ENCODE assay signal across 33 cellular contexts in the genomic region with DNA sequence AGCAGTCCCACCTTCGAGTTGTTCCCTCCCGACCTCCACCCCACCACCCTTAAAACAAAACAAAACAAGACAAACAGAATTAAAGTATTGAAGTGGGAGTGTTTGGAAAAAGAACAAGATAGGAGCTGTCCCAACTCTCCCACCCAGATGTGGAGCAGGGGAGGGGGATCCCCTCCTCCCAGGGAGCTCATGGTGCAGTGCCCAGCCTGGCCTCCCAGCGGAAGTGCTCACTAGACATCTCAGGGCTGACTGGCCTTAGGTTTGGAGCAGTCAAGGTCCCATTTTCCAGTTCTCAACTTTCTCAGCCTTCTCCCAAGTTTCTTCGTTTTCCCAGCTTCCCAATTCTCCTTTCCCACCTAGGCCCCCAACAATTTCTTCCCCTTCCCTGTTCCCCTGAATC. TPM values are rescaled to one million over a fixed set of nuclear protein-coding genes. Genes with fewer than 3 reads are reported as not detected.
"Had no signal": no experiment of that assay in that cellular context is flagged by ENCODE, and none has a peak within 500 bp of the region (broad histone marks: within the 10 kb centered on the region; RNA-seq: fewer than 3 reads in every experiment).

No MANE protein-coding gene starts in this region.

- DNase-seq: effector memory CD4-positive, alpha-beta T cell; gastrocnemius medialis; heart right ventricle; hypothalamus; left cardiac atrium; left ventricle myocardium inferior; lower lobe of right lung; natural killer cell; occipital lobe; retina; right lobe of liver; spleen; stimulated activated CD4-positive, alpha-beta T cell treated with anti-CD3 and anti-CD28 coated beads, Interleukin-15, amount 100 ng/mL, for 24 hours; stimulated activated CD4-positive, alpha-beta T cell treated with anti-CD3 and anti-CD28 coated beads, Interleukin-1b, Interleukin-23, amount 100 ng/mL, for 48 hours; stimulated activated CD4-positive, alpha-beta T cell treated with anti-CD3 and anti-CD28 coated beads, Interleukin-4, amount 100 ng/mL, for 24 hours; stimulated activated naive CD4-positive, alpha-beta T cell; stomach; substantia nigra; transverse colon had no signal

- H3K4me3 Mint-ChIP-seq: memory B cell, mesothelial cell of epicardium, natural killer cell, neural crest cell had no signal

- H3K79me2 ChIP-seq: parathyroid adenoma had no signal

- H2AFZ ChIP-seq: parathyroid adenoma had no signal

- H3K4me3 ChIP-seq: esophagus muscularis mucosa, gastrocnemius medialis, heart right ventricle, left ventricle myocardium inferior, lower lobe of right lung, psoas muscle, right lobe of liver, spleen, stomach, thoracic aorta, transverse colon had no signal

- H3K9ac ChIP-seq: parathyroid adenoma had no signal

- H3K27ac ChIP-seq: epithelial cell of prostate, esophagus muscularis mucosa, gastrocnemius medialis, heart right ventricle, left ventricle myocardium inferior, lower lobe of right lung, parathyroid adenoma, psoas muscle, right lobe of liver, spleen, stomach, thoracic aorta, transverse colon had no signal

- H3K9me3 ChIP-seq: esophagus muscularis mucosa, gastrocnemius medialis, heart right ventricle, left ventricle myocardium inferior, lower lobe of right lung, psoas muscle, right lobe of liver, spleen, stomach, thoracic aorta, transverse colon had no signal

- FAIRE-seq: endometrium, islet of Langerhans had no signal

- ATAC-seq: gastrocnemius medialis, heart right ventricle, left cardiac atrium, lower lobe of right lung, natural killer cell, psoas muscle, right lobe of liver had no signal

- H3K36me3 Mint-ChIP-seq: memory B cell, mesothelial cell of epicardium, natural killer cell had no signal

- H3K27me3 ChIP-seq: right lobe of liver had no signal

- H3K36me3 ChIP-seq: esophagus muscularis mucosa, gastrocnemius medialis, heart right ventricle, left ventricle myocardium inferior, lower lobe of right lung, right lobe of liver, spleen, stomach, thoracic aorta, transverse colon had no signal

- H3K9me3 Mint-ChIP-seq: memory B cell, mesothelial cell of epicardium, natural killer cell, neural crest cell had no signal

- H3K4me1 ChIP-seq: esophagus muscularis mucosa, gastrocnemius medialis, left ventricle myocardium inferior, lower lobe of right lung, parathyroid adenoma, psoas muscle, right lobe of liver, stomach, transverse colon had no signal

- H3K27ac Mint-ChIP-seq: memory B cell, mesothelial cell of epicardium, natural killer cell had no signal

RNA-seq across cellular contexts. Expression of a gene that starts 2.9 kb away (rescaled TPM):
- total RNA-seq: esophagus muscularis mucosa, fibroblast of villous mesenchyme, gastrocnemius medialis, heart right ventricle, left cardiac atrium, left ventricle myocardium inferior, lower lobe of right lung, mucosa of gallbladder, myocyte, occipital lobe, psoas muscle, right lobe of liver, spleen, stomach, thoracic aorta, transverse colon, ureter had no signal
